Comparison of ENCODE assay signal across 11 cellular contexts in genomic region chr2:159497857-159498256, GRCh38.
DNase-seq lines count a peak whose midpoint lies in the region; ATAC-seq and TF ChIP-seq lines count a peak whose summit lies in the region.
"Had no signal": no experiment of that assay in that cellular context is flagged by ENCODE, and none has a peak within 500 bp of the region (broad histone marks: within the 10 kb centered on the region; RNA-seq: fewer than 3 reads in every experiment).

No MANE protein-coding gene starts in this region.

- no peak overlapping the region for H3K4me2 ChIP-seq in osteoblast (ENCODE audit: insufficient read depth, low read length)

- H3K9me3 Mint-ChIP-seq in dendritic cell treated with granulocyte-macrophage colony-stimulating factor and Interleukin-4, amounts not matched to agents 40 ng/mL and 50 ng/mL, for 4 days: no peaks in the 10 kb centered on the region
- no peaks in the 10 kb centered on the region for H3K9me3 Mint-ChIP-seq in activated T-helper 2 cell treated with anti-CD3 and anti-CD28 coated beads, Interferon-gamma antibody, Interleukin-2, Interleukin-4, amounts not matched to agents 10 μg/mL and 5 μg/mL and 100 μg/mL, durations not matched to agents 14 hours and 24 hours and 36 hours
- H3K9me3 Mint-ChIP-seq: activated CD4-positive, alpha-beta T cell treated with anti-CD3 and anti-CD28 coated beads, Interleukin-2, amount 10 ng/mL, durations not matched to agents 24 days and 14 days had no signal

- peaks cover 9% of the 10 kb centered on the region for H3K4me1 ChIP-seq in osteoblast (ENCODE audit: insufficient read depth, low read length)

- H2AFZ ChIP-seq in osteoblast (ENCODE audit: low read length): no peak overlapping the region

- H3K4me1 Mint-ChIP-seq in dendritic cell treated with granulocyte-macrophage colony-stimulating factor and Interleukin-4, amounts not matched to agents 40 ng/mL and 50 ng/mL, for 4 days (ENCODE audit: low read depth): peaks cover 19% of the 10 kb centered on the region
- peaks cover 7% of the 10 kb centered on the region for H3K4me1 Mint-ChIP-seq in activated T-helper 2 cell treated with anti-CD3 and anti-CD28 coated beads, Interferon-gamma antibody, Interleukin-2, Interleukin-4, amounts not matched to agents 10 μg/mL and 5 μg/mL and 100 μg/mL, durations not matched to agents 14 hours and 24 hours and 36 hours (ENCODE audit: low read depth)

- H3K27me3 ChIP-seq in osteoblast (ENCODE audit: insufficient read depth, low read length): no peaks in the 10 kb centered on the region

- no peak overlapping the region for H3K4me3 Mint-ChIP-seq in dendritic cell treated with granulocyte-macrophage colony-stimulating factor and Interleukin-4, amounts not matched to agents 40 ng/mL and 50 ng/mL, for 4 days
- H3K4me3 Mint-ChIP-seq in activated T-helper 2 cell treated with anti-CD3 and anti-CD28 coated beads, Interferon-gamma antibody, Interleukin-2, Interleukin-4, amounts not matched to agents 10 μg/mL and 5 μg/mL and 100 μg/mL, durations not matched to agents 14 hours and 24 hours and 36 hours (ENCODE audit: low read depth): no peak overlapping the region
- H3K4me3 Mint-ChIP-seq: activated CD4-positive, alpha-beta T cell treated with anti-CD3 and anti-CD28 coated beads, Interleukin-2, amount 10 ng/mL, durations not matched to agents 24 days and 14 days had no signal

- H3K36me3 ChIP-seq in osteoblast (ENCODE audit: insufficient read depth, low read length): no peaks in the 10 kb centered on the region

- no peak overlapping the region for H3K4me3 ChIP-seq in osteoblast (ENCODE audit: insufficient read depth, low read length)

- DNase-seq in ELR (ENCODE audit: low read depth): peak; percentile 2
- peak; percentile 36 for DNase-seq in NCI-H774 (lab: John Stamatoyannopoulos, UW)
- DNase-seq in osteoblast (ENCODE audit: insufficient read length, low spot score, missing footprints): no peak
- no peak for DNase-seq in activated T-helper 2 cell treated with anti-CD3 and anti-CD28 coated beads, Interferon-gamma antibody, Interleukin-2, Interleukin-4, amounts not matched to agents 10 μg/mL and 5 μg/mL and 100 μg/mL, durations not matched to agents 14 hours and 24 hours and 36 hours (ENCODE audit: low spot score)
- no peak for DNase-seq in AG08396 (ENCODE audit: low spot score)
- no peak for DNase-seq in NCI-H2029 (lab: John Stamatoyannopoulos, UW)
- DNase-seq: activated CD4-positive, alpha-beta T cell treated with anti-CD3 and anti-CD28 coated beads, Interleukin-2, amount 10 ng/mL, durations not matched to agents 24 days and 14 days; SHP77 treated with DMSO at 0.1 percent for 48 hours; stimulated activated CD8-positive, alpha-beta memory T cell treated with anti-CD3 and anti-CD28 coated beads, Interleukin-4, amount 100 ng/mL, for 48 hours had no signal

- intact Hi-C loops in dendritic cell treated with granulocyte-macrophage colony-stimulating factor and Interleukin-4, amounts not matched to agents 40 ng/mL and 50 ng/mL, for 4 days (cut with micrococcal nuclease): no loop called here
- intact Hi-C loops in activated T-helper 2 cell treated with anti-CD3 and anti-CD28 coated beads, Interferon-gamma antibody, Interleukin-2, Interleukin-4, amounts not matched to agents 10 μg/mL and 5 μg/mL and 100 μg/mL, durations not matched to agents 14 hours and 24 hours and 36 hours (cut with micrococcal nuclease): no loop called here

- TF ChIP-seq CTCF in osteoblast (IDR thresholded peaks at IDR 0.05; ENCODE audit: extremely low read depth, low read depth, low read length): no peak

- H3K27ac Mint-ChIP-seq in dendritic cell treated with granulocyte-macrophage colony-stimulating factor and Interleukin-4, amounts not matched to agents 40 ng/mL and 50 ng/mL, for 4 days: peak overlapping the region; percentile 64
- H3K27ac Mint-ChIP-seq in activated T-helper 2 cell treated with anti-CD3 and anti-CD28 coated beads, Interferon-gamma antibody, Interleukin-2, Interleukin-4, amounts not matched to agents 10 μg/mL and 5 μg/mL and 100 μg/mL, durations not matched to agents 14 hours and 24 hours and 36 hours: no peak overlapping the region

- no peaks in the 10 kb centered on the region for H3K79me2 ChIP-seq in osteoblast (ENCODE audit: insufficient read depth, low read length)

- no peaks in the 10 kb centered on the region for H3K9me3 ChIP-seq in osteoblast (ENCODE audit: low read depth, low read length)

- ATAC-seq in HG02763 (IDR thresholded peaks at IDR 0.05; ENCODE audit: unreplicated experiment): no peak

- no peaks in the 10 kb centered on the region for H3K27me3 Mint-ChIP-seq in dendritic cell treated with granulocyte-macrophage colony-stimulating factor and Interleukin-4, amounts not matched to agents 40 ng/mL and 50 ng/mL, for 4 days
- no peaks in the 10 kb centered on the region for H3K27me3 Mint-ChIP-seq in activated T-helper 2 cell treated with anti-CD3 and anti-CD28 coated beads, Interferon-gamma antibody, Interleukin-2, Interleukin-4, amounts not matched to agents 10 μg/mL and 5 μg/mL and 100 μg/mL, durations not matched to agents 14 hours and 24 hours and 36 hours (ENCODE audit: low read depth)
- H3K27me3 Mint-ChIP-seq: activated CD4-positive, alpha-beta T cell treated with anti-CD3 and anti-CD28 coated beads, Interleukin-2, amount 10 ng/mL, durations not matched to agents 24 days and 14 days had no signal

- peak overlapping the region; percentile 57 for H3K27ac ChIP-seq in osteoblast (ENCODE audit: low read depth, low read length)

- H3K36me3 Mint-ChIP-seq in dendritic cell treated with granulocyte-macrophage colony-stimulating factor and Interleukin-4, amounts not matched to agents 40 ng/mL and 50 ng/mL, for 4 days (ENCODE audit: low read depth): peaks cover 22% of the 10 kb centered on the region
- peaks cover 3% of the 10 kb centered on the region for H3K36me3 Mint-ChIP-seq in activated T-helper 2 cell treated with anti-CD3 and anti-CD28 coated beads, Interferon-gamma antibody, Interleukin-2, Interleukin-4, amounts not matched to agents 10 μg/mL and 5 μg/mL and 100 μg/mL, durations not matched to agents 14 hours and 24 hours and 36 hours (ENCODE audit: low read depth)

- H4K20me1 ChIP-seq in osteoblast (ENCODE audit: insufficient read depth, low read length): no peaks in the 10 kb centered on the region

Comparison
In these comparisons a context has a peak if more than half of its experiments do, and no peak if none do; other contexts are left out.
1. DNase-seq: peak in ELR (single experiment) and NCI-H774 (single experiment); none in osteoblast (single experiment), activated T-helper 2 cell treated with anti-CD3 and anti-CD28 coated beads, Interferon-gamma antibody, Interleukin-2, Interleukin-4, amounts not matched to agents 10 μg/mL and 5 μg/mL and 100 μg/mL, durations not matched to agents 14 hours and 24 hours and 36 hours (single experiment), AG08396 (single experiment) and NCI-H2029 (single experiment).